ENCODE assay signal across 8 cellular contexts in genomic region chr14:70887207-70888150, GRCh38. TPM values are rescaled to one million over a fixed set of nuclear protein-coding genes. Genes with fewer than 3 reads are reported as not detected.
A peak's percentile ranks its signal among the peaks of the same experiment; 100 is the strongest.
DNase-seq lines count a peak whose midpoint lies in the region; ATAC-seq and TF ChIP-seq lines count a peak whose summit lies in the region.

No MANE protein-coding gene starts in this region.

- peak overlapping the region; percentile 87 to 97 (median 91) for H3K27ac Mint-ChIP-seq in CD4-positive, alpha-beta memory T cell

- no peaks in the 10 kb centered on the region for H3K9me3 Mint-ChIP-seq in CD4-positive, alpha-beta memory T cell

- peak overlapping the region; percentile 71 for H3K9ac ChIP-seq in OCI-LY3 (ENCODE audit: low read length)

- POLR2A ChIA-PET in CD4-positive, alpha-beta memory T cell (lab: Charles Lee; ENCODE audit: partially characterized antibody) = interaction anchor here (0.6 to 16.3 kb wide), 11 partner anchors 7 to 65 kb away, joined by 3 to 164 read pairs (median 5); partner anchors contain the start of gene PCNX1
- POLR2A ChIA-PET in PC-9 (lab: Charles Lee; ENCODE audit: unreplicated experiment) = no interaction called here

- H3K27me3 ChIP-seq in CD4-positive, alpha-beta memory T cell (ENCODE audit: insufficient read depth, low read length) = no peaks in the 10 kb centered on the region
- H3K27me3 ChIP-seq in OCI-LY3 (ENCODE audit: low read depth, low read length) = peaks cover 43% of the 10 kb centered on the region
- peaks cover 9% of the 10 kb centered on the region; the same call in 1 of the 2 replicates for H3K27me3 ChIP-seq in PC-9 (ENCODE audit: insufficient read depth, low read depth)

- no peaks in the 10 kb centered on the region for H3K27me3 Mint-ChIP-seq in CD4-positive, alpha-beta memory T cell

- ATAC-seq in GM21526 (IDR thresholded peaks at IDR 0.05; ENCODE audit: low FRiP score, unreplicated experiment) = peak; percentile 40

- H3K9me3 ChIP-seq in CD4-positive, alpha-beta memory T cell (ENCODE audit: control insufficient read depth in 1 of 2, low read length in 2 of 2) = no peaks in the 10 kb centered on the region
- no peaks in the 10 kb centered on the region for H3K9me3 ChIP-seq in OCI-LY3 (ENCODE audit: insufficient read depth, low read length)
- no peaks in the 10 kb centered on the region for H3K9me3 ChIP-seq in PC-9 (ENCODE audit: insufficient read depth, low read depth)

- H3K9me2 ChIP-seq in PC-9 (ENCODE audit: insufficient read depth) = no peaks in the 10 kb centered on the region

- peak overlapping the region; percentile 11 to 42 for H3K4me3 ChIP-seq in CD4-positive, alpha-beta memory T cell (ENCODE audit: low read length in 2 of 2)
- H3K4me3 ChIP-seq in OCI-LY3 (ENCODE audit: low read length) = peak overlapping the region; percentile 71
- H3K4me3 ChIP-seq in foreskin fibroblast (ENCODE audit: low read depth in 1 of 2, low read length in 2 of 2) = no peak overlapping the region
- no peak overlapping the region for H3K4me3 ChIP-seq in PC-9

- CTCF ChIA-PET in CD4-positive, alpha-beta memory T cell (lab: Charles Lee; ENCODE audit: partially characterized antibody) = interaction anchor here (1.5 to 6.8 kb wide), 5 partner anchors 14 to 75 kb away, joined by 3 to 62 read pairs (median 9); partner anchors contain the start of gene PCNX1
- CTCF ChIA-PET in PC-9 (lab: Charles Lee) = no interaction called here

- TF ChIP-seq CTCF in OCI-LY3 (IDR thresholded peaks at IDR 0.05; ENCODE audit: low read depth, low read length) (no peak), foreskin fibroblast (IDR thresholded peaks at IDR 0.05; ENCODE audit: low read depth, low read length) (no peak), PC-9 (conservative IDR thresholded peaks at IDR 0.05) (no peak)

- H3K4me1 Mint-ChIP-seq in CD4-positive, alpha-beta memory T cell = peaks cover 65 to 99% (median 85%) of the 10 kb centered on the region in 4 donors

- peak in 3 of 5 donors; percentile 27 to 51 (median 30) for DNase-seq in CD4-positive, alpha-beta memory T cell
- DNase-seq in foreskin fibroblast (peak; percentile 78 to 81), NCI-H748 treated with DMSO at 0.1 percent for 48 hours (lab: John Stamatoyannopoulos, UW) (no peak), PC-9 (no peak), SHP77 (lab: John Stamatoyannopoulos, UW) (no peak), NCI-H510A treated with DMSO at 0.1 percent for 48 hours (lab: John Stamatoyannopoulos, UW) (no peak)

- peak overlapping the region; percentile 55 for H3K27ac ChIP-seq in CD4-positive, alpha-beta memory T cell (ENCODE audit: low read depth, low read length)
- peak overlapping the region; percentile 96 for H3K27ac ChIP-seq in OCI-LY3 (ENCODE audit: low read length)
- H3K27ac ChIP-seq in PC-9 = no peak overlapping the region

- H4K20me1 ChIP-seq in OCI-LY3 (ENCODE audit: insufficient read depth, low read length) (peaks cover 2% of the 10 kb centered on the region; the same call in 1 of the 2 replicates), PC-9 (ENCODE audit: insufficient read depth) (no peaks in the 10 kb centered on the region)

- H3K4me2 ChIP-seq in OCI-LY3 (ENCODE audit: low read length) (peak overlapping the region; percentile 96), PC-9 (no peak overlapping the region)

- H3F3A ChIP-seq in PC-9 (ENCODE audit: insufficient read depth, low read depth) = no peaks in the 10 kb centered on the region

- H2AFZ ChIP-seq in OCI-LY3 (ENCODE audit: low read depth, low read length) (no peak overlapping the region), PC-9 (no peak overlapping the region)

- H3K4me3 Mint-ChIP-seq in CD4-positive, alpha-beta memory T cell = peak overlapping the region; percentile 69 to 90 (median 76)

- H3K4me1 ChIP-seq in CD4-positive, alpha-beta memory T cell (ENCODE audit: insufficient read depth, low read length) = peaks cover 97% of the 10 kb centered on the region
- H3K4me1 ChIP-seq in OCI-LY3 (ENCODE audit: low read length) (peaks cover 71% of the 10 kb centered on the region), PC-9 (replicated peaks; ENCODE audit: insufficient read depth) (no peaks in the 10 kb centered on the region)

- intact Hi-C loops in CD4-positive, alpha-beta memory T cell (cut with micrococcal nuclease) = loop anchor here (2.0 kb wide), 1 partner anchor 19 kb away; the partner anchor contains the start of gene PCNX1
- intact Hi-C loops in PC-9 (cut with micrococcal nuclease; ENCODE audit: unreplicated experiment) = no loop called here

- no peaks in the 10 kb centered on the region for H3K36me3 Mint-ChIP-seq in CD4-positive, alpha-beta memory T cell

- no peaks in the 10 kb centered on the region for H3K36me3 ChIP-seq in CD4-positive, alpha-beta memory T cell (ENCODE audit: insufficient read depth, low read length)
- H3K36me3 ChIP-seq in OCI-LY3 (replicated peaks; ENCODE audit: low read depth, low read length) (no peaks in the 10 kb centered on the region), PC-9 (ENCODE audit: low read depth) (no peaks in the 10 kb centered on the region)

- H3K79me2 ChIP-seq in OCI-LY3 (ENCODE audit: low read length) (no peaks in the 10 kb centered on the region), PC-9 (ENCODE audit: low read depth) (no peaks in the 10 kb centered on the region)

- BruUV-seq in PC-9 (replicated peaks; lab: Mats Ljungman, UMichigan) = no TSS peak

RNA-seq across cellular contexts. Expression of gene PCNX1, which starts 19.8 kb away (rescaled TPM):
- total RNA-seq in CD4-positive, alpha-beta memory T cell = 100 to 1,000 TPM; 115 to 128 TPM
- 10 to 100 TPM; 10.7 to 21.8 TPM for polyA plus RNA-seq in CD4-positive, alpha-beta memory T cell
- 37.6 and 67.8 TPM in 2 replicates for total RNA-seq in PC-9 (2021)

Comparison
In these comparisons a context has a peak if more than half of its experiments do, and no peak if none do; other contexts are left out.
1. DNase-seq: peak in CD4-positive, alpha-beta memory T cell (3 of 5) and foreskin fibroblast (2 of 2); none in NCI-H748 treated with DMSO at 0.1 percent for 48 hours (single experiment), PC-9 (0 of 2), SHP77 (0 of 2) and NCI-H510A treated with DMSO at 0.1 percent for 48 hours (single experiment).
2. H3K4me3 ChIP-seq: peak in CD4-positive, alpha-beta memory T cell (2 of 2) and OCI-LY3 (single experiment); none in foreskin fibroblast (0 of 2) and PC-9 (single experiment).